Comparison of ENCODE assay signal across 1 cellular context in the genomic region with DNA sequence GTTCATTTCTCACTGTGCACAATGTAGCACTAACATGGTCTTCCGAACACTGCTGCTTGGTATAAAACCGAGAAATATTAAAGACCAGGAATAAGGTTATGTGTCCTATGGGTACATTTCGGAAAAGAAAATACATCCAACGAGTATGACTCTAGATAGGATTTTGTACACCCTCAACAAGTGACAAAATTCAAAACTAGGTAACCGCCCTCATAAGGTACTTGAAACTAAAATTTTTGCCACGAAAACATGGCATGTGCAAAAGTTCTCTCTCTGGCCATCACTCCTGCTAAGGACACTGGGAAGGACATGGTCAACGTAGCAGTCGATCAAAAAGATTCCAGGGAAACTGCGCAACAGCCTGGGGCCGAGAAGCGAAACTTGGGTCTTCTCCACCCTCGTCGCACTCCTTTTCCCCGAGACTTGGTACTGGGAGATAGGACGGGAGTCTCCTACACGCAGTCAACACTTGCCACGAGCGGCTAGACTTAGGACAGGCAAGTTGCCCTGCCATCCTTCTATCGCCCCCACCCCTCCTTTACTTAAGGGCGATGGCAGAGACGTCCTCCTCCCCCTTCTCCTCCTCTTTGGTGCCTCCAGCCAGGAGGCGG.
TF ChIP-seq lines count a peak whose summit lies in the region.

No MANE protein-coding gene starts in this region.

TF ChIP-seq in HEK293, 187 proteins besides CTCF, POLR2A, EP300 and RAD21 (continued from another document):
- 0 out of 2 replicates have a peak, but pooled peaks have one; percentile 63 for TF ChIP-seq HIC1 (tag by site-specific recombination; IDR thresholded peaks at IDR 0.05)
- TF ChIP-seq ZNF701 (tag by site-specific recombination; IDR thresholded peaks at IDR 0.05), result no peak
- TF ChIP-seq IKZF3 (tag by site-specific recombination; IDR thresholded peaks at IDR 0.05), result peak; percentile 93
- TF ChIP-seq ZNF658 (tag by site-specific recombination; IDR thresholded peaks at IDR 0.05), result no peak
- peak; percentile 79; the same call in 1 of the 2 replicates for TF ChIP-seq SP2 (tag by site-specific recombination; IDR thresholded peaks at IDR 0.05)
- peak; percentile 81 for TF ChIP-seq PRDM1 (tag by site-specific recombination; IDR thresholded peaks at IDR 0.05)
- TF ChIP-seq, protein P1, sequence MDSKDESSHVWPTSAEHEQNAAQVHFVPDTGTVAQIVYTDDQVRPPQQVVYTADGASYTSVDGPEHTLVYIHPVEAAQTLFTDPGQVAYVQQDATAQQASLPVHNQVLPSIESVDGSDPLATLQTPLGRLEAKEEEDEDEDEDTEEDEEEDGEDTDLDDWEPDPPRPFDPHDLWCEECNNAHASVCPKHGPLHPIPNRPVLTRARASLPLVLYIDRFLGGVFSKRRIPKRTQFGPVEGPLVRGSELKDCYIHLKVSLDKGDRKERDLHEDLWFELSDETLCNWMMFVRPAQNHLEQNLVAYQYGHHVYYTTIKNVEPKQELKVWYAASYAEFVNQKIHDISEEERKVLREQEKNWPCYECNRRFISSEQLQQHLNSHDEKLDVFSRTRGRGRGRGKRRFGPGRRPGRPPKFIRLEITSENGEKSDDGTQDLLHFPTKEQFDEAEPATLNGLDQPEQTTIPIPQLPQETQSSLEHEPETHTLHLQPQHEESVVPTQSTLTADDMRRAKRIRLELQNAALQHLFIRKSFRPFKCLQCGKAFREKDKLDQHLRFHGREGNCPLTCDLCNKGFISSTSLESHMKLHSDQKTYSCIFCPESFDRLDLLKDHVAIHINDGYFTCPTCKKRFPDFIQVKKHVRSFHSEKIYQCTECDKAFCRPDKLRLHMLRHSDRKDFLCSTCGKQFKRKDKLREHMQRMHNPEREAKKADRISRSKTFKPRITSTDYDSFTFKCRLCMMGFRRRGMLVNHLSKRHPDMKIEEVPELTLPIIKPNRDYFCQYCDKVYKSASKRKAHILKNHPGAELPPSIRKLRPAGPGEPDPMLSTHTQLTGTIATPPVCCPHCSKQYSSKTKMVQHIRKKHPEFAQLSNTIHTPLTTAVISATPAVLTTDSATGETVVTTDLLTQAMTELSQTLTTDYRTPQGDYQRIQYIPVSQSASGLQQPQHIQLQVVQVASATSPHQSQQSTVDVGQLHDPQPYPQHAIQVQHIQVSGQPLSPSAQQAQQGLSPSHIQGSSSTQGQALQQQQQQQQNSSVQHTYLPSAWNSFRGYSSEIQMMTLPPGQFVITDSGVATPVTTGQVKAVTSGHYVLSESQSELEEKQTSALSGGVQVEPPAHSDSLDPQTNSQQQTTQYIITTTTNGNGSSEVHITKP (tag by site-specific recombination; IDR thresholded peaks at IDR 0.05), result peak; percentile 97
